Comparison of ENCODE assay signal across 8 cellular contexts in genomic region chr22:20298803-20299735, GRCh38. TPM values are rescaled to one million over a fixed set of nuclear protein-coding genes. Genes with fewer than 3 reads are reported as not detected.
DNase-seq lines count a peak whose midpoint lies in the region; ATAC-seq and TF ChIP-seq lines count a peak whose summit lies in the region.

No MANE protein-coding gene starts in this region.

- in situ Hi-C loops in GM13977 (cut with MboI; ENCODE audit: low pct_unique_long_range_greater_than_20kb, low sequenced_read_pairs, unreplicated experiment), result loop anchor here (10.0 to 25.0 kb wide), 2 partner anchors 144 to 337 kb away; partner anchors contain the start of gene CCDC188

- no peaks in the 10 kb centered on the region for H3K36me3 ChIP-seq in OCI-LY1 (ENCODE audit: insufficient read depth, low read length)
- H3K36me3 ChIP-seq in muscle layer of colon (ENCODE audit: insufficient read depth, low read length), result no peaks in the 10 kb centered on the region

- no peaks in the 10 kb centered on the region for H4K20me1 ChIP-seq in OCI-LY1 (ENCODE audit: insufficient read depth, low read length)

- DNase-seq in GM13977 (ENCODE audit: low spot score) (peak; percentile 83), HL-60 (ENCODE audit: low read depth in 1 of 2, low spot score in 1 of 2) (peak; percentile 69), activated T-cell treated with anti-CD3 and anti-CD28 coated beads for 1 hour (ENCODE audit: low read depth) (peak; percentile 86), epithelial cell of proximal tubule (ENCODE audit: low read depth) (no peak)
- peak; percentile 89 for DNase-seq in stimulated activated CD8-positive, alpha-beta memory T cell treated with anti-CD3 and anti-CD28 coated beads, Interleukin-4, amount 100 ng/mL, for 24 hours (ENCODE audit: low read depth)

- no peaks in the 10 kb centered on the region for H3F3A ChIP-seq in OCI-LY1 (ENCODE audit: insufficient read depth, low read length)

- H3K27ac ChIP-seq in HL-60 (replicated peaks), result no peak overlapping the region
- H3K27ac ChIP-seq in OCI-LY1 (ENCODE audit: low read depth, low read length, poor library complexity, severe bottlenecking), result no peak overlapping the region
- no peak overlapping the region for H3K27ac ChIP-seq in muscle layer of colon (ENCODE audit: low read depth, low read length)

- H3K27me3 ChIP-seq in HL-60 (ENCODE audit: insufficient read depth, poor library complexity, severe bottlenecking), result peaks cover 4% of the 10 kb centered on the region
- peaks cover 5% of the 10 kb centered on the region; the same call in 1 of the 2 replicates for H3K27me3 ChIP-seq in OCI-LY1 (ENCODE audit: insufficient read depth, low read length)
- H3K27me3 ChIP-seq in muscle layer of colon (ENCODE audit: control insufficient read depth in 1 of 2, insufficient read depth in 2 of 2, low read length in 2 of 2), result no peaks in the 10 kb centered on the region

- H3K79me2 ChIP-seq in OCI-LY1 (ENCODE audit: insufficient read depth, low read length), result no peaks in the 10 kb centered on the region

- ATAC-seq in HG03025 (IDR thresholded peaks at IDR 0.05; ENCODE audit: low FRiP score, unreplicated experiment), result no peak

- no peak overlapping the region for H2AFZ ChIP-seq in OCI-LY1 (ENCODE audit: low read length)

- H3K4me2 ChIP-seq in OCI-LY1 (ENCODE audit: low read length), result peak overlapping the region; percentile 73

- TF ChIP-seq CTCF in GM13977 (IDR thresholded peaks at IDR 0.05; ENCODE audit: extremely low read depth, insufficient read depth, missing control alignments) (no peak), HL-60 (IDR thresholded peaks at IDR 0.05; ENCODE audit: insufficient read depth, low read length) (no peak), OCI-LY1 (IDR thresholded peaks at IDR 0.05; ENCODE audit: low read length) (no peak), epithelial cell of proximal tubule (conservative IDR thresholded peaks at IDR 0.05; ENCODE audit: low read depth, low read length) (no peak)

- H3K4me3 ChIP-seq in HL-60 (replicated peaks; ENCODE audit: insufficient read depth, low read length), result peak overlapping the region; percentile 54
- peak overlapping the region; percentile 61 for H3K4me3 ChIP-seq in OCI-LY1 (ENCODE audit: low read depth, low read length, poor library complexity, severe bottlenecking)
- H3K4me3 ChIP-seq in epithelial cell of proximal tubule (ENCODE audit: low read depth, low read length), result peak overlapping the region; percentile 44
- H3K4me3 ChIP-seq in muscle layer of colon (ENCODE audit: low read depth in 1 of 2, low read length in 2 of 2), result peak overlapping the region; percentile 7 to 32

- H3K4me1 ChIP-seq in OCI-LY1 (ENCODE audit: insufficient read depth, low read length, severe bottlenecking), result no peaks in the 10 kb centered on the region
- peaks cover 4% of the 10 kb centered on the region for H3K4me1 ChIP-seq in muscle layer of colon (ENCODE audit: insufficient read depth, low read length)

- H3K9ac ChIP-seq in OCI-LY1 (ENCODE audit: low read length) (peak overlapping the region; percentile 17; the same call in 1 of the 2 replicates), muscle layer of colon (ENCODE audit: low read length) (no peak overlapping the region)

- no peaks in the 10 kb centered on the region for H3K9me2 ChIP-seq in OCI-LY1 (ENCODE audit: low read depth, low read length)

- H3K9me3 ChIP-seq in OCI-LY1 (ENCODE audit: low read length) (no peaks in the 10 kb centered on the region), muscle layer of colon (ENCODE audit: low read length) (no peaks in the 10 kb centered on the region)

RNA-seq across cellular contexts. Expression of gene DGCR6L, which starts 20.8 kb away (rescaled TPM):
- total RNA-seq in epithelial cell of proximal tubule, result 56.9 and 65.2 TPM in 2 replicates

RNA-seq across cellular contexts. Expression of gene RTN4R, which starts 31.0 kb away (rescaled TPM):
- total RNA-seq in epithelial cell of proximal tubule, result 12.1 and 18.6 TPM in 2 replicates
